Comparison of ENCODE assay signal across 1 cellular context in the genomic region with DNA sequence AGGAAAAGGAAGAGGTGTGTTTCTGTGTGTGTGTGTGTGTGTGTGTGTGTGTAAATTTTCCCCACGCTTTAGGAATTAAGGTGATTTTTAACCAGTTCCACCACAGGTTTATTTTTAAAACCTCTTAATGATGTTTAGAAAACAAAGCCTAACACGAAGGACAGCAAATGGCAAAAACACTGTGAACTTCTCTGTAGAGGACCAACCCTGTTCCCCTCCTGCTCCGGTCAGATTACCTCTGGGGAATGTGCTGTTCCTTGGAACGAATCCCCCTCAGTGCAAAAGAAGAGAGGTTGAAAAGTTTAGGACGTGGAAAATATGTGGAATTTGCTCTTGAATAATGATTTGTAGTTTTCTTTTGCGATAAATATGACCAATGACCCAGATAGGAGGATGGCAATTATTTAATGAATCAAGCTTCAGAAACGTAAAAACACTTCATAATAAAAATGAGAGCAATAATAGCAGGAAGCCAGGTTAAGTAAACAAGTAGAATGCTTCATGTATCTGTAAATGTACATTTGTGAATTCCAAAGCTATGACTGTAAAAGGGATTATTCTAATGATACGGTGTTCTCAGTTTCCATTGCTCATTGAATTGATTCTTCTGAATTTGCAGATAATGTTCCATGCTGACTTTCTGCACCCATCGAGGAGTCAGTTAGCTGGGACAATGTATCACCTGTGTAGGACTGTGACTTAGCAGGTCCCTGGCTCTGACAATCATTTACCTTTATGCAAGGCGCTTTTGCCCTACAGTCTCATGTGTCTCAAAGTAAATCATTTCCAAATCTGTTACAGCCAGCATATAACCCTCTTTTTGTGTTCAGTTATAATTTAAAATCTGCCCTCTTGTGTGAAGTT.
TF ChIP-seq lines count a peak whose summit lies in the region.

No MANE protein-coding gene starts in this region.

TF ChIP-seq in GM12878, 131 proteins besides CTCF, POLR2A, EP300 and RAD21:
- TF ChIP-seq MXI1 (IDR thresholded peaks at IDR 0.05; ENCODE audit: low read depth, low read length): no peak
- TF ChIP-seq MEF2A (IDR thresholded peaks at IDR 0.05; ENCODE audit: insufficient read depth, low read depth, low read length): no peak
- no peak for TF ChIP-seq PML (IDR thresholded peaks at IDR 0.05; ENCODE audit: low read length)
- TF ChIP-seq, protein P1, sequence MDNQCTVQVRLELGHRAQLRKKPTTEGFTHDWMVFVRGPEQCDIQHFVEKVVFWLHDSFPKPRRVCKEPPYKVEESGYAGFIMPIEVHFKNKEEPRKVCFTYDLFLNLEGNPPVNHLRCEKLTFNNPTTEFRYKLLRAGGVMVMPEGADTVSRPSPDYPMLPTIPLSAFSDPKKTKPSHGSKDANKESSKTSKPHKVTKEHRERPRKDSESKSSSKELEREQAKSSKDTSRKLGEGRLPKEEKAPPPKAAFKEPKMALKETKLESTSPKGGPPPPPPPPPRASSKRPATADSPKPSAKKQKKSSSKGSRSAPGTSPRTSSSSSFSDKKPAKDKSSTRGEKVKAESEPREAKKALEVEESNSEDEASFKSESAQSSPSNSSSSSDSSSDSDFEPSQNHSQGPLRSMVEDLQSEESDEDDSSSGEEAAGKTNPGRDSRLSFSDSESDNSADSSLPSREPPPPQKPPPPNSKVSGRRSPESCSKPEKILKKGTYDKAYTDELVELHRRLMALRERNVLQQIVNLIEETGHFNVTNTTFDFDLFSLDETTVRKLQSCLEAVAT (IDR thresholded peaks at IDR 0.05): no peak
- no peak for TF ChIP-seq EZH2 (IDR thresholded peaks at IDR 0.05; ENCODE audit: borderline replicate concordance, control insufficient read depth, low read depth, low read length)
- TF ChIP-seq, protein P2, sequence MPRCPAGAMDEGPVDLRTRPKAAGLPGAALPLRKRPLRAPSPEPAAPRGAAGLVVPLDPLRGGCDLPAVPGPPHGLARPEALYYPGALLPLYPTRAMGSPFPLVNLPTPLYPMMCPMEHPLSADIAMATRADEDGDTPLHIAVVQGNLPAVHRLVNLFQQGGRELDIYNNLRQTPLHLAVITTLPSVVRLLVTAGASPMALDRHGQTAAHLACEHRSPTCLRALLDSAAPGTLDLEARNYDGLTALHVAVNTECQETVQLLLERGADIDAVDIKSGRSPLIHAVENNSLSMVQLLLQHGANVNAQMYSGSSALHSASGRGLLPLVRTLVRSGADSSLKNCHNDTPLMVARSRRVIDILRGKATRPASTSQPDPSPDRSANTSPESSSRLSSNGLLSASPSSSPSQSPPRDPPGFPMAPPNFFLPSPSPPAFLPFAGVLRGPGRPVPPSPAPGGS (IDR thresholded peaks at IDR 0.05; ENCODE audit: borderline replicate concordance, insufficient read depth, low read depth, low read length, poor library complexity, severe bottlenecking): no peak
- TF ChIP-seq, protein P3, sequence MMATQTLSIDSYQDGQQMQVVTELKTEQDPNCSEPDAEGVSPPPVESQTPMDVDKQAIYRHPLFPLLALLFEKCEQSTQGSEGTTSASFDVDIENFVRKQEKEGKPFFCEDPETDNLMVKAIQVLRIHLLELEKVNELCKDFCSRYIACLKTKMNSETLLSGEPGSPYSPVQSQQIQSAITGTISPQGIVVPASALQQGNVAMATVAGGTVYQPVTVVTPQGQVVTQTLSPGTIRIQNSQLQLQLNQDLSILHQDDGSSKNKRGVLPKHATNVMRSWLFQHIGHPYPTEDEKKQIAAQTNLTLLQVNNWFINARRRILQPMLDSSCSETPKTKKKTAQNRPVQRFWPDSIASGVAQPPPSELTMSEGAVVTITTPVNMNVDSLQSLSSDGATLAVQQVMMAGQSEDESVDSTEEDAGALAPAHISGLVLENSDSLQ (IDR thresholded peaks at IDR 0.05): no peak
- TF ChIP-seq, protein P4, sequence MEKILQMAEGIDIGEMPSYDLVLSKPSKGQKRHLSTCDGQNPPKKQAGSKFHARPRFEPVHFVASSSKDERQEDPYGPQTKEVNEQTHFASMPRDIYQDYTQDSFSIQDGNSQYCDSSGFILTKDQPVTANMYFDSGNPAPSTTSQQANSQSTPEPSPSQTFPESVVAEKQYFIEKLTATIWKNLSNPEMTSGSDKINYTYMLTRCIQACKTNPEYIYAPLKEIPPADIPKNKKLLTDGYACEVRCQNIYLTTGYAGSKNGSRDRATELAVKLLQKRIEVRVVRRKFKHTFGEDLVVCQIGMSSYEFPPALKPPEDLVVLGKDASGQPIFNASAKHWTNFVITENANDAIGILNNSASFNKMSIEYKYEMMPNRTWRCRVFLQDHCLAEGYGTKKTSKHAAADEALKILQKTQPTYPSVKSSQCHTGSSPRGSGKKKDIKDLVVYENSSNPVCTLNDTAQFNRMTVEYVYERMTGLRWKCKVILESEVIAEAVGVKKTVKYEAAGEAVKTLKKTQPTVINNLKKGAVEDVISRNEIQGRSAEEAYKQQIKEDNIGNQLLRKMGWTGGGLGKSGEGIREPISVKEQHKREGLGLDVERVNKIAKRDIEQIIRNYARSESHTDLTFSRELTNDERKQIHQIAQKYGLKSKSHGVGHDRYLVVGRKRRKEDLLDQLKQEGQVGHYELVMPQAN (conservative IDR thresholded peaks at IDR 0.05): no peak
- no peak for TF ChIP-seq YBX1 (IDR thresholded peaks at IDR 0.05)
- TF ChIP-seq IKZF1 (conservative IDR thresholded peaks at IDR 0.05): no peak
- no peak for TF ChIP-seq KLF5 (IDR thresholded peaks at IDR 0.05; ENCODE audit: partially characterized antibody)
- TF ChIP-seq TCF3 (IDR thresholded peaks at IDR 0.05; ENCODE audit: borderline replicate concordance, insufficient read depth, low read depth, low read length): no peak
- TF ChIP-seq KDM1A (IDR thresholded peaks at IDR 0.05; ENCODE audit: borderline replicate concordance): no peak
- TF ChIP-seq, protein P5, sequence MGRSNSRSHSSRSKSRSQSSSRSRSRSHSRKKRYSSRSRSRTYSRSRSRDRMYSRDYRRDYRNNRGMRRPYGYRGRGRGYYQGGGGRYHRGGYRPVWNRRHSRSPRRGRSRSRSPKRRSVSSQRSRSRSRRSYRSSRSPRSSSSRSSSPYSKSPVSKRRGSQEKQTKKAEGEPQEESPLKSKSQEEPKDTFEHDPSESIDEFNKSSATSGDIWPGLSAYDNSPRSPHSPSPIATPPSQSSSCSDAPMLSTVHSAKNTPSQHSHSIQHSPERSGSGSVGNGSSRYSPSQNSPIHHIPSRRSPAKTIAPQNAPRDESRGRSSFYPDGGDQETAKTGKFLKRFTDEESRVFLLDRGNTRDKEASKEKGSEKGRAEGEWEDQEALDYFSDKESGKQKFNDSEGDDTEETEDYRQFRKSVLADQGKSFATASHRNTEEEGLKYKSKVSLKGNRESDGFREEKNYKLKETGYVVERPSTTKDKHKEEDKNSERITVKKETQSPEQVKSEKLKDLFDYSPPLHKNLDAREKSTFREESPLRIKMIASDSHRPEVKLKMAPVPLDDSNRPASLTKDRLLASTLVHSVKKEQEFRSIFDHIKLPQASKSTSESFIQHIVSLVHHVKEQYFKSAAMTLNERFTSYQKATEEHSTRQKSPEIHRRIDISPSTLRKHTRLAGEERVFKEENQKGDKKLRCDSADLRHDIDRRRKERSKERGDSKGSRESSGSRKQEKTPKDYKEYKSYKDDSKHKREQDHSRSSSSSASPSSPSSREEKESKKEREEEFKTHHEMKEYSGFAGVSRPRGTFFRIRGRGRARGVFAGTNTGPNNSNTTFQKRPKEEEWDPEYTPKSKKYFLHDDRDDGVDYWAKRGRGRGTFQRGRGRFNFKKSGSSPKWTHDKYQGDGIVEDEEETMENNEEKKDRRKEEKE (IDR thresholded peaks at IDR 0.05): no peak
- no peak for TF ChIP-seq ETV6 (conservative IDR thresholded peaks at IDR 0.05 in 1 of 2, IDR thresholded peaks at IDR 0.05 in 1 of 2; ENCODE audit: borderline replicate concordance in 1 of 2, low read depth in 1 of 2)
- no peak for TF ChIP-seq IRF4 (IDR thresholded peaks at IDR 0.05; ENCODE audit: low read depth, low read length)
- no peak for TF ChIP-seq YY1 (IDR thresholded peaks at IDR 0.05; ENCODE audit: low read depth, low read length)
- no peak for TF ChIP-seq TARDBP (IDR thresholded peaks at IDR 0.05; ENCODE audit: borderline replicate concordance)
- no peak for TF ChIP-seq MEF2B (IDR thresholded peaks at IDR 0.05; ENCODE audit: partially characterized antibody, poor library complexity, severe bottlenecking)
